Comparison of ENCODE assay signal across 1 cellular context in the genomic region with DNA sequence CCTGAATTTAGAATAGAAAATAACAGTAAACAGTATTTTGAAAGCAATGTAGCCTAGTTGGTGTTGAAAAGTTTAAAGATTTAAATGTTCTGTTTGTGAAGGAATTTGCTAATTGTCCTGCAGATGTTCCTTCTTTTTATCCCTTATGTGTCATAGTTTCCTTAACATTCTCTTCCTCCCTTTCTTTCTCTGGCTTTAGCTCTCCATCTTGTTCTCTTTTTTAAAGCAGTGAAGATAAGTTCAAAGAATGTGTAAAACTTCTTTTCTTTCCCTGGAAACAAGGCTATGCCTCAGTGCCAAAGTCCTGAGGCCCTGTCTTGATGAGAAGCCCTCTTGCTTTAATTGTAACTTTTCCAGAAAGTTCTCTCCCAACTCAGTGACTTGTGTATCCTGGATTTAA.
TF ChIP-seq lines count a peak whose summit lies in the region.

No MANE protein-coding gene starts in this region.

TF ChIP-seq in GM23338, 12 proteins besides CTCF, POLR2A, EP300 and RAD21 (continued from another document):
- TF ChIP-seq, protein P1, sequence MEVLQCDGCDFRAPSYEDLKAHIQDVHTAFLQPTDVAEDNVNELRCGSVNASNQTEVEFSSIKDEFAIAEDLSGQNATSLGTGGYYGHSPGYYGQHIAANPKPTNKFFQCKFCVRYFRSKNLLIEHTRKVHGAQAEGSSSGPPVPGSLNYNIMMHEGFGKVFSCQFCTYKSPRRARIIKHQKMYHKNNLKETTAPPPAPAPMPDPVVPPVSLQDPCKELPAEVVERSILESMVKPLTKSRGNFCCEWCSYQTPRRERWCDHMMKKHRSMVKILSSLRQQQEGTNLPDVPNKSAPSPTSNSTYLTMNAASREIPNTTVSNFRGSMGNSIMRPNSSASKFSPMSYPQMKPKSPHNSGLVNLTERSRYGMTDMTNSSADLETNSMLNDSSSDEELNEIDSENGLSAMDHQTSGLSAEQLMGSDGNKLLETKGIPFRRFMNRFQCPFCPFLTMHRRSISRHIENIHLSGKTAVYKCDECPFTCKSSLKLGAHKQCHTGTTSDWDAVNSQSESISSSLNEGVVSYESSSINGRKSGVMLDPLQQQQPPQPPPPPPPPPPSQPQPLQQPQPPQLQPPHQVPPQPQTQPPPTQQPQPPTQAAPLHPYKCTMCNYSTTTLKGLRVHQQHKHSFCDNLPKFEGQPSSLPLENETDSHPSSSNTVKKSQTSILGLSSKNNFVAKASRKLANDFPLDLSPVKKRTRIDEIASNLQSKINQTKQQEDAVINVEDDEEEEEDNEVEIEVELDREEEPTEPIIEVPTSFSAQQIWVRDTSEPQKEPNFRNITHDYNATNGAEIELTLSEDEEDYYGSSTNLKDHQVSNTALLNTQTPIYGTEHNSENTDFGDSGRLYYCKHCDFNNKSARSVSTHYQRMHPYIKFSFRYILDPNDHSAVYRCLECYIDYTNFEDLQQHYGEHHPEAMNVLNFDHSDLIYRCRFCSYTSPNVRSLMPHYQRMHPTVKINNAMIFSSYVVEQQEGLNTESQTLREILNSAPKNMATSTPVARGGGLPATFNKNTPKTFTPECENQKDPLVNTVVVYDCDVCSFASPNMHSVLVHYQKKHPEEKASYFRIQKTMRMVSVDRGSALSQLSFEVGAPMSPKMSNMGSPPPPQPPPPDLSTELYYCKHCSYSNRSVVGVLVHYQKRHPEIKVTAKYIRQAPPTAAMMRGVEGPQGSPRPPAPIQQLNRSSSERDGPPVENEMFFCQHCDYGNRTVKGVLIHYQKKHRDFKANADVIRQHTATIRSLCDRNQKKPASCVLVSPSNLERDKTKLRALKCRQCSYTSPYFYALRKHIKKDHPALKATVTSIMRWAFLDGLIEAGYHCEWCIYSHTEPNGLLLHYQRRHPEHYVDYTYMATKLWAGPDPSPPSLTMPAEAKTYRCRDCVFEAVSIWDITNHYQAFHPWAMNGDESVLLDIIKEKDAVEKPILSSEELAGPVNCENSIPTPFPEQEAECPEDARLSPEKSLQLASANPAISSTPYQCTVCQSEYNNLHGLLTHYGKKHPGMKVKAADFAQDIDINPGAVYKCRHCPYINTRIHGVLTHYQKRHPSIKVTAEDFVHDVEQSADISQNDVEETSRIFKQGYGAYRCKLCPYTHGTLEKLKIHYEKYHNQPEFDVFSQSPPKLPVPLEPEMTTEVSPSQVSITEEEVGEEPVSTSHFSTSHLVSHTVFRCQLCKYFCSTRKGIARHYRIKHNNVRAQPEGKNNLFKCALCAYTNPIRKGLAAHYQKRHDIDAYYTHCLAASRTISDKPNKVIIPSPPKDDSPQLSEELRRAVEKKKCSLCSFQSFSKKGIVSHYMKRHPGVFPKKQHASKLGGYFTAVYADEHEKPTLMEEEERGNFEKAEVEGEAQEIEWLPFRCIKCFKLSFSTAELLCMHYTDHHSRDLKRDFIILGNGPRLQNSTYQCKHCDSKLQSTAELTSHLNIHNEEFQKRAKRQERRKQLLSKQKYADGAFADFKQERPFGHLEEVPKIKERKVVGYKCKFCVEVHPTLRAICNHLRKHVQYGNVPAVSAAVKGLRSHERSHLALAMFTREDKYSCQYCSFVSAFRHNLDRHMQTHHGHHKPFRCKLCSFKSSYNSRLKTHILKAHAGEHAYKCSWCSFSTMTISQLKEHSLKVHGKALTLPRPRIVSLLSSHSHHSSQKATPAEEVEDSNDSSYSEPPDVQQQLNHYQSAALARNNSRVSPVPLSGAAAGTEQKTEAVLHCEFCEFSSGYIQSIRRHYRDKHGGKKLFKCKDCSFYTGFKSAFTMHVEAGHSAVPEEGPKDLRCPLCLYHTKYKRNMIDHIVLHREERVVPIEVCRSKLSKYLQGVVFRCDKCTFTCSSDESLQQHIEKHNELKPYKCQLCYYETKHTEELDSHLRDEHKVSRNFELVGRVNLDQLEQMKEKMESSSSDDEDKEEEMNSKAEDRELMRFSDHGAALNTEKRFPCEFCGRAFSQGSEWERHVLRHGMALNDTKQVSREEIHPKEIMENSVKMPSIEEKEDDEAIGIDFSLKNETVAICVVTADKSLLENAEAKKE (CRISPR knock-in tag; IDR thresholded peaks at IDR 0.05): no peak
- no peak for TF ChIP-seq STAT1 (IDR thresholded peaks at IDR 0.05; ENCODE audit: unreplicated experiment)
- no peak for TF ChIP-seq EZH2phosphoT487 (IDR thresholded peaks at IDR 0.05; ENCODE audit: unreplicated experiment)
